ENCODE assay signal across 1 cellular context in genomic region chr10:89295597-89295996, GRCh38.
A peak's percentile ranks its signal among the peaks of the same experiment; 100 is the strongest.
TF ChIP-seq lines count a peak whose summit lies in the region.

No MANE protein-coding gene starts in this region.

TF ChIP-seq in GM12878, 131 proteins besides CTCF, POLR2A, EP300 and RAD21:
- TF ChIP-seq EZH2 (IDR thresholded peaks at IDR 0.05; ENCODE audit: borderline replicate concordance, control insufficient read depth, low read depth, low read length) (no peak), POLR2AphosphoS5 (IDR thresholded peaks at IDR 0.05; ENCODE audit: low read length) (no peak), YY1 (IDR thresholded peaks at IDR 0.05; ENCODE audit: low read depth, low read length) (no peak), RUNX3 (IDR thresholded peaks at IDR 0.05; ENCODE audit: low read length) (no peak), SKIL (IDR thresholded peaks at IDR 0.05; ENCODE audit: low read depth, poor library complexity, severe bottlenecking) (peak; percentile 35), CHD1 (IDR thresholded peaks at IDR 0.05; ENCODE audit: low read depth, low read length) (no peak), MTA3 (IDR thresholded peaks at IDR 0.05; ENCODE audit: borderline replicate concordance, low read length) (no peak), RAD51 (IDR thresholded peaks at IDR 0.05) (peak; percentile 42; the same call in 1 of the 2 replicates)
